8 cellular contexts compared by ENCODE assay signal in the genomic region with DNA sequence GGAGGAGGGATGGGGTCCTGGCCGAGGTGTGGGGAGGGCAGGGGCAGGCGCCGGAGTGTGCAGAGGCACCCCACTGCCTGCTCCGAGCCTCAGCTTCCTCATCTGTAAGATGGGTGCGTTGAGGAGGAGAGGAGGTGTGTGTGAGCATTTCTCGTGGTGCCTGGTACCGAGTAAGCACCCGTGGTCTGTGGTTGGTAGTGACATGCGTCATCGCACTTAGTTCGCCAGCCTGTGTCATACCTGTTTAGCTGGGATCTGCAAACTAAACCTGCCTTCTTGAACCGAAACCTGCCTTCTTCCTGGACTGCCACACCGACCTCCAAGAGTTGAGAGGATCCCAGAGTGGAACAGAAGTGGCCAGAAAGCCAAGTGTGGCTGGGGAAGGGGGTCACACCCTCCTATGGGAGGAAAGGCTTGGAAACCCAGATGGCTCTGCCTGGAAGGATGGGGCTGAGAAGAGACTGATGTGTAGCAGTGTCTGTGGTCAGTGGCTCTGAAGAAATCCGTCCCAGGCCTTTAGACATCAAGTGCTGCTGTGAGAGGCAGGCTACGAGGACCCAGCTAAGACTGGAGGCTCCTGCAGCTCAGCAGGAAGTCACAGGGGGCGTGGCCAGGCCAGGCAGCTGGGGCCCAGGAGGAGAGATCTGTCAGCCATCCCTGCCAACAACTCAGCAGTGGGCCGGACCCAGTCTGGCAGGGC.
DNase-seq lines count a peak whose midpoint lies in the region; ATAC-seq and TF ChIP-seq lines count a peak whose summit lies in the region.

No MANE protein-coding gene starts in this region.

- H3K4me1 ChIP-seq in heart left ventricle (peaks cover 7 to 52% (median 40%) of the 10 kb centered on the region in 12 donors), SJCRH30 (no peaks in the 10 kb centered on the region)

- H3K9me3 ChIP-seq in heart left ventricle (no peaks in the 10 kb centered on the region), SJCRH30 (replicated peaks) (no peaks in the 10 kb centered on the region)

- no peaks in the 10 kb centered on the region for H3K27me3 ChIP-seq in H7 (ENCODE audit: control insufficient read depth, insufficient read depth, low read length)
- no peaks in the 10 kb centered on the region for H3K27me3 ChIP-seq in heart left ventricle
- H3K27me3 ChIP-seq in SJCRH30, result no peaks in the 10 kb centered on the region

- no peak for TF ChIP-seq CTCF in heart left ventricle (IDR thresholded peaks at IDR 0.05)

- peak in 3 of 4 donors; percentile 60 to 82 (median 66) for ATAC-seq in heart left ventricle

- TF ChIP-seq POLR2A in heart left ventricle (IDR thresholded peaks at IDR 0.05), result no peak

- WGBS in heart left ventricle, 4 donors, result 72 to 79% (median 74%) methylated on average over 14 to 17 of the region's 17 CpGs

- intact Hi-C loops in heart left ventricle (cut with DNase I), result loop anchor here in 4 of 10 donors (10.0 kb wide), 5 partner anchors 62 to 252 kb away; partner anchors contain the start of gene CMIP (in 1 of the 4)

- H3K36me3 ChIP-seq in H7 (replicated peaks; ENCODE audit: control insufficient read depth, insufficient read depth, low read length), result peaks cover 2% of the 10 kb centered on the region; the same call in 1 of the 2 replicates
- H3K36me3 ChIP-seq in heart left ventricle, result peaks cover 0 to 38% (median 0%) of the 10 kb centered on the region in 9 donors
- H3K36me3 ChIP-seq in SJCRH30, result no peaks in the 10 kb centered on the region

- H3K4me3 ChIP-seq in H7 (ENCODE audit: insufficient read depth, low read depth, low read length), result no peak overlapping the region
- peak overlapping the region in 1 of 12 donors; percentile 12 for H3K4me3 ChIP-seq in heart left ventricle
- H3K4me3 ChIP-seq in SJCRH30, result no peak overlapping the region

- DNase-seq in EL, result peak; percentile 54
- peak; percentile 85 for DNase-seq in H7
- DNase-seq in NOMO-1 treated with DMSO at 0.1 percent for 48 hours (lab: John Stamatoyannopoulos, UW; ENCODE audit: unreplicated experiment), result peak; percentile 7
- DNase-seq in activated gamma-delta T cell (lab: John Stamatoyannopoulos, UW), result peak; percentile 60
- DNase-seq in heart left ventricle, result peak; percentile 70 to 88 (median 76)
- DNase-seq in stimulated activated CD4-positive, alpha-beta T cell treated with anti-CD3 and anti-CD28 coated beads, Interleukin-15, amount 100 ng/mL, for 1 hour (ENCODE audit: low read depth in 1 of 2, low spot score in 1 of 2), result peak; percentile 33 to 42
- no peak for DNase-seq in NCI-H1092 (lab: John Stamatoyannopoulos, UW)
- DNase-seq in SJCRH30, result no peak

- H3K27ac ChIP-seq in heart left ventricle, result peak overlapping the region in 1 of 12 donors; percentile 78
- no peak overlapping the region for H3K27ac ChIP-seq in SJCRH30

Comparison
In these comparisons a context has a peak if more than half of its experiments do, and no peak if none do; other contexts are left out.
1. DNase-seq: peak in EL (single experiment), H7 (single experiment), NOMO-1 treated with DMSO at 0.1 percent for 48 hours (single experiment), activated gamma-delta T cell (single experiment), heart left ventricle (5 of 5) and stimulated activated CD4-positive, alpha-beta T cell treated with anti-CD3 and anti-CD28 coated beads, Interleukin-15, amount 100 ng/mL, for 1 hour (2 of 2); none in NCI-H1092 (single experiment) and SJCRH30 (0 of 2).